Comparison of ENCODE assay signal across 39 cellular contexts in genomic region chrX:54979432-54979831, GRCh38. TPM values are rescaled to one million over a fixed set of nuclear protein-coding genes. Genes with fewer than 3 reads are reported as not detected.
"Had no signal": no experiment of that assay in that cellular context is flagged by ENCODE, and none has a peak within 500 bp of the region (broad histone marks: within the 10 kb centered on the region; RNA-seq: fewer than 3 reads in every experiment).

No MANE protein-coding gene starts in this region.

- H3K9me3 Mint-ChIP-seq: activated CD4-positive, alpha-beta memory T cell treated with anti-CD3 and anti-CD28 coated beads for 36 hours; activated CD4-positive, alpha-beta T cell treated with anti-CD3 and anti-CD28 coated beads, Interleukin-2, amount 10 ng/mL, durations not matched to agents 24 days and 14 days; activated naive CD4-positive, alpha-beta T cell treated with anti-CD3 and anti-CD28 coated beads, Interleukin-2, amount 50 U/mL, for 24 hours; activated naive CD8-positive, alpha-beta T cell treated with anti-CD3 and anti-CD28 coated beads, Interleukin-2, amount 50 U/mL, for 24 hours; activated T-helper 1 cell treated with anti-CD3 and anti-CD28 coated beads, Interleukin-12 subunit alpha, Interleukin-12 subunit beta, Interleukin-2, Interleukin-4 antibody, amounts not matched to agents 30 ng/mL and 10 ng/mL and 1 ng/mL, durations not matched to agents 14 hours and 24 hours and 36 hours; activated T-helper 2 cell treated with anti-CD3 and anti-CD28 coated beads, Interferon-gamma antibody, Interleukin-2, Interleukin-4, amounts not matched to agents 10 μg/mL and 5 μg/mL and 100 μg/mL, durations not matched to agents 14 hours and 24 hours and 36 hours had no signal

- H3K4me1 ChIP-seq: adrenal gland, breast epithelium, colonic mucosa, esophagus squamous epithelium, heart left ventricle had no signal

- H3K27ac ChIP-seq: adrenal gland, breast epithelium, cardiac muscle cell, colonic mucosa, epithelial cell of prostate, esophagus squamous epithelium, heart left ventricle had no signal

- FAIRE-seq: endometrium, endothelial cell of umbilical vein had no signal

- H3K9me3 ChIP-seq: adrenal gland, colonic mucosa, esophagus squamous epithelium had no signal

- H3K27me3 ChIP-seq: cardiac muscle cell, colonic mucosa, esophagus squamous epithelium had no signal

- ATAC-seq: activated CD4-positive, alpha-beta T cell treated with anti-CD3 and anti-CD28 coated beads for 36 hours; activated CD8-positive, alpha-beta memory T cell treated with anti-CD3 and anti-CD28 coated beads, Interleukin-2, amount 10 ng/mL, durations not matched to agents 7 days and 5 days; activated CD8-positive, alpha-beta T cell treated with anti-CD3 and anti-CD28 coated beads, Interleukin-2, amount 10 ng/mL, durations not matched to agents 7 days and 5 days; activated naive CD8-positive, alpha-beta T cell treated with anti-CD3 and anti-CD28 coated beads, Interleukin-2, amount 50 U/mL, for 24 hours; heart left ventricle had no signal

- DNase-seq: activated CD4-positive, alpha-beta memory T cell treated with anti-CD3 and anti-CD28 coated beads for 36 hours; activated CD4-positive, alpha-beta T cell treated with anti-CD3 and anti-CD28 coated beads for 36 hours; activated CD4-positive, alpha-beta T cell treated with anti-CD3 and anti-CD28 coated beads, Interleukin-2, amount 10 ng/mL, durations not matched to agents 24 days and 14 days; activated CD4-positive, CD25-positive, alpha-beta regulatory T cell; activated CD4-positive, CD25-positive, alpha-beta regulatory T cell treated with anti-CD3 and anti-CD28 coated beads, Interleukin-2, amount 50 U/mL, for 72 hours; activated CD8-positive, alpha-beta memory T cell treated with anti-CD3 and anti-CD28 coated beads, Interleukin-2, amount 10 ng/mL, durations not matched to agents 7 days and 5 days; activated CD8-positive, alpha-beta memory T cell treated with anti-CD3 and anti-CD28 coated beads, Interleukin-2, amount 50 U/mL, for 4 hours; activated CD8-positive, alpha-beta T cell treated with anti-CD3 and anti-CD28 coated beads, Interleukin-2, amount 10 ng/mL, durations not matched to agents 7 days and 5 days; activated effector memory CD4-positive, alpha-beta T cell treated with anti-CD3 and anti-CD28 coated beads, Interleukin-2, amount 50 U/mL, for 16 hours; activated naive CD4-positive, alpha-beta T cell treated with anti-CD3 and anti-CD28 coated beads for 36 hours; activated naive CD8-positive, alpha-beta T cell treated with anti-CD3 and anti-CD28 coated beads for 36 hours; activated naive CD8-positive, alpha-beta T cell treated with anti-CD3 and anti-CD28 coated beads, Interleukin-2, amount 50 U/mL, for 24 hours; activated T-cell treated with anti-CD3 and anti-CD28 coated beads, Interleukin-2, amount 50 U/mL, for 1 hour; activated T-cell treated with anti-CD3 and anti-CD28 coated beads, Interleukin-2, amount 50 U/mL, for 48 hours; adrenal gland; amygdala; aorta; central memory CD4-positive, alpha-beta T cell; cerebellar nuclear complex; colonic mucosa; effector CD8-positive, alpha-beta T cell; esophagus squamous epithelium; foreskin melanocyte; glutamatergic neuron; heart left ventricle; T-helper 2 cell had no signal

- H3K27me3 Mint-ChIP-seq: activated CD4-positive, alpha-beta memory T cell treated with anti-CD3 and anti-CD28 coated beads for 36 hours; activated CD4-positive, alpha-beta T cell treated with anti-CD3 and anti-CD28 coated beads for 36 hours; activated CD8-positive, alpha-beta memory T cell treated with anti-CD3 and anti-CD28 coated beads, Interleukin-2, amount 10 ng/mL, durations not matched to agents 7 days and 5 days; activated naive CD4-positive, alpha-beta T cell treated with anti-CD3 and anti-CD28 coated beads, Interleukin-2, amount 50 U/mL, for 24 hours; activated naive CD8-positive, alpha-beta T cell treated with anti-CD3 and anti-CD28 coated beads for 36 hours; activated naive CD8-positive, alpha-beta T cell treated with anti-CD3 and anti-CD28 coated beads, Interleukin-2, amount 50 U/mL, for 24 hours; brain had no signal

- H3K36me3 ChIP-seq: adrenal gland, breast epithelium, cardiac muscle cell, colonic mucosa, esophagus squamous epithelium, heart left ventricle had no signal

- H3K36me3 Mint-ChIP-seq: activated CD4-positive, alpha-beta memory T cell treated with anti-CD3 and anti-CD28 coated beads for 36 hours; activated CD8-positive, alpha-beta memory T cell treated with anti-CD3 and anti-CD28 coated beads, Interleukin-2, amount 10 ng/mL, durations not matched to agents 7 days and 5 days; activated naive CD4-positive, alpha-beta T cell treated with anti-CD3 and anti-CD28 coated beads, Interleukin-2, amount 50 U/mL, for 24 hours; brain had no signal

- H3K4me3 ChIP-seq: adrenal gland, breast epithelium, cardiac muscle cell, colonic mucosa, esophagus squamous epithelium, heart left ventricle had no signal

- H3K4me3 Mint-ChIP-seq: activated CD4-positive, alpha-beta memory T cell treated with anti-CD3 and anti-CD28 coated beads for 36 hours; activated CD4-positive, alpha-beta T cell treated with anti-CD3 and anti-CD28 coated beads for 36 hours; activated CD4-positive, alpha-beta T cell treated with anti-CD3 and anti-CD28 coated beads, Interleukin-2, amount 10 ng/mL, durations not matched to agents 24 days and 14 days; activated CD8-positive, alpha-beta memory T cell treated with anti-CD3 and anti-CD28 coated beads, Interleukin-2, amount 10 ng/mL, durations not matched to agents 7 days and 5 days; activated CD8-positive, alpha-beta T cell treated with anti-CD3 and anti-CD28 coated beads, Interleukin-2, amount 10 ng/mL, durations not matched to agents 7 days and 5 days; activated naive CD4-positive, alpha-beta T cell treated with anti-CD3 and anti-CD28 coated beads for 36 hours; activated naive CD4-positive, alpha-beta T cell treated with anti-CD3 and anti-CD28 coated beads, Interleukin-2, amount 50 U/mL, for 24 hours; activated naive CD8-positive, alpha-beta T cell treated with anti-CD3 and anti-CD28 coated beads for 36 hours; activated naive CD8-positive, alpha-beta T cell treated with anti-CD3 and anti-CD28 coated beads, Interleukin-2, amount 50 U/mL, for 24 hours; activated T-helper 1 cell treated with anti-CD3 and anti-CD28 coated beads, Interleukin-12 subunit alpha, Interleukin-12 subunit beta, Interleukin-2, Interleukin-4 antibody, amounts not matched to agents 30 ng/mL and 10 ng/mL and 1 ng/mL, durations not matched to agents 14 hours and 24 hours and 36 hours; brain had no signal

- H3K27ac Mint-ChIP-seq: activated CD4-positive, alpha-beta memory T cell treated with anti-CD3 and anti-CD28 coated beads for 36 hours; activated CD4-positive, alpha-beta T cell treated with anti-CD3 and anti-CD28 coated beads for 36 hours; activated CD4-positive, alpha-beta T cell treated with anti-CD3 and anti-CD28 coated beads, Interleukin-2, amount 10 ng/mL, durations not matched to agents 24 days and 14 days; activated CD8-positive, alpha-beta memory T cell treated with anti-CD3 and anti-CD28 coated beads, Interleukin-2, amount 10 ng/mL, durations not matched to agents 7 days and 5 days; activated CD8-positive, alpha-beta T cell treated with anti-CD3 and anti-CD28 coated beads, Interleukin-2, amount 10 ng/mL, durations not matched to agents 7 days and 5 days; activated naive CD4-positive, alpha-beta T cell treated with anti-CD3 and anti-CD28 coated beads for 36 hours; activated naive CD4-positive, alpha-beta T cell treated with anti-CD3 and anti-CD28 coated beads, Interleukin-2, amount 50 U/mL, for 24 hours; activated naive CD8-positive, alpha-beta T cell treated with anti-CD3 and anti-CD28 coated beads for 36 hours; activated naive CD8-positive, alpha-beta T cell treated with anti-CD3 and anti-CD28 coated beads, Interleukin-2, amount 50 U/mL, for 24 hours; activated T-helper 1 cell treated with anti-CD3 and anti-CD28 coated beads, Interleukin-12 subunit alpha, Interleukin-12 subunit beta, Interleukin-2, Interleukin-4 antibody, amounts not matched to agents 30 ng/mL and 10 ng/mL and 1 ng/mL, durations not matched to agents 14 hours and 24 hours and 36 hours; activated T-helper 2 cell treated with anti-CD3 and anti-CD28 coated beads, Interferon-gamma antibody, Interleukin-2, Interleukin-4, amounts not matched to agents 10 μg/mL and 5 μg/mL and 100 μg/mL, durations not matched to agents 14 hours and 24 hours and 36 hours; brain had no signal

- H3K4me1 Mint-ChIP-seq: activated CD4-positive, alpha-beta T cell treated with anti-CD3 and anti-CD28 coated beads for 36 hours; activated CD4-positive, alpha-beta T cell treated with anti-CD3 and anti-CD28 coated beads, Interleukin-2, amount 10 ng/mL, durations not matched to agents 24 days and 14 days; activated CD8-positive, alpha-beta memory T cell treated with anti-CD3 and anti-CD28 coated beads, Interleukin-2, amount 10 ng/mL, durations not matched to agents 7 days and 5 days; activated naive CD4-positive, alpha-beta T cell treated with anti-CD3 and anti-CD28 coated beads, Interleukin-2, amount 50 U/mL, for 24 hours; activated naive CD8-positive, alpha-beta T cell treated with anti-CD3 and anti-CD28 coated beads for 36 hours; activated naive CD8-positive, alpha-beta T cell treated with anti-CD3 and anti-CD28 coated beads, Interleukin-2, amount 50 U/mL, for 24 hours; brain had no signal

RNA-seq across cellular contexts. Expression of gene PFKFB1, which starts 14.6 kb away (rescaled TPM):
- total RNA-seq: esophagus squamous epithelium had no signal

RNA-seq across cellular contexts. Expression of gene ALAS2, which starts 51.3 kb away (rescaled TPM):
- total RNA-seq: activated CD4-positive, alpha-beta memory T cell treated with anti-CD3 and anti-CD28 coated beads for 36 hours; activated CD4-positive, alpha-beta T cell treated with anti-CD3 and anti-CD28 coated beads for 36 hours; activated CD4-positive, alpha-beta T cell treated with anti-CD3 and anti-CD28 coated beads, Interleukin-2, amount 10 ng/mL, durations not matched to agents 24 days and 14 days; activated CD8-positive, alpha-beta memory T cell treated with anti-CD3 and anti-CD28 coated beads for 36 hours; activated CD8-positive, alpha-beta memory T cell treated with anti-CD3 and anti-CD28 coated beads, Interleukin-2, amount 10 ng/mL, durations not matched to agents 7 days and 5 days; activated CD8-positive, alpha-beta T cell treated with anti-CD3 and anti-CD28 coated beads, Interleukin-2, amount 10 ng/mL, durations not matched to agents 7 days and 5 days; activated naive CD4-positive, alpha-beta T cell treated with anti-CD3 and anti-CD28 coated beads for 36 hours; activated naive CD8-positive, alpha-beta T cell treated with anti-CD3 and anti-CD28 coated beads for 36 hours; activated T-helper 1 cell treated with anti-CD3 and anti-CD28 coated beads, Interleukin-12 subunit alpha, Interleukin-12 subunit beta, Interleukin-2, Interleukin-4 antibody, amounts not matched to agents 30 ng/mL and 10 ng/mL and 1 ng/mL, durations not matched to agents 14 hours and 24 hours and 36 hours; activated T-helper 2 cell treated with anti-CD3 and anti-CD28 coated beads, Interferon-gamma antibody, Interleukin-2, Interleukin-4, amounts not matched to agents 10 μg/mL and 5 μg/mL and 100 μg/mL, durations not matched to agents 14 hours and 24 hours and 36 hours; dermis microvascular lymphatic vessel endothelial cell; endothelial cell of umbilical vein; esophagus squamous epithelium; fibroblast of lung; fibroblast of villous mesenchyme had no signal
